Comparison of ENCODE assay signal across 8 cellular contexts in the genomic region with DNA sequence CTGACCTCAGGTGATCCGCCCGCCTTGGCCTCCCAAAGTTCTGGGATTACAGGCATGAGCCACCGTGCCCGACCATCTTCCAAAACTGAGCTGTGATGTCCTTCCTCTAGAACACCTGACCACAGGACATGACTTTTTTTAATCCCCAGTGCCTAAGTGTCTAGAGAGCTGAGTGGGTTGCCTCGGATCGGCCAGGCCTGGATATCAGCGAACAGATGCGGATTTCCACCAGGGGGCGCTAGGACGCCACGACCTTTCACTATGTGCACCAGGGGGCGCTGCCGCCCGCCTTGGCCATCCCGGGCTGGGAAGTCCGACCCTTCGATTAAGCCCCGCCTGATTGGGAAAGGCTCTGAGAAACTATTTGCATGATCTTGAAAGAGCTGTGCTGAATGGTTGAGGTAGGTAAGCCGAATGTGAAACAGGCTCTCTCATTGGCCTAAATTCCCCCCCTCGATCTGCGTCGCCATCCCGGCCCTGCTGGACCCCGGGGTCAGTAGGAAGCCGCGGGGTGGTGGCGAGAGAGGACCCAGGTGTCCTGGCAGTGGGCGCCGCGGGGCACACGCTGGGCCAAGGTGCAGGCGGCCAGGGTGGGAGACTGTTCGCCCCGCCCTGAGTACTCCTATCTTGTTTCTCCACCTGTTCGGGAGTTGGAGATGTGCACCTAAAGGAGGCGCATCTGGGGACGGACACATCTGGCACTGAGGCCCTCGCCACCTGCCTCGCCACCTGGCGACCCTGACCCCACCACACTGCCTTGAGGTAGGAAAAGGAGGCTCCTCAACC. TPM values are rescaled to one million over a fixed set of nuclear protein-coding genes. Genes with fewer than 3 reads are reported as not detected.
DNase-seq lines count a peak whose midpoint lies in the region; ATAC-seq and TF ChIP-seq lines count a peak whose summit lies in the region.

A gene with protein sequence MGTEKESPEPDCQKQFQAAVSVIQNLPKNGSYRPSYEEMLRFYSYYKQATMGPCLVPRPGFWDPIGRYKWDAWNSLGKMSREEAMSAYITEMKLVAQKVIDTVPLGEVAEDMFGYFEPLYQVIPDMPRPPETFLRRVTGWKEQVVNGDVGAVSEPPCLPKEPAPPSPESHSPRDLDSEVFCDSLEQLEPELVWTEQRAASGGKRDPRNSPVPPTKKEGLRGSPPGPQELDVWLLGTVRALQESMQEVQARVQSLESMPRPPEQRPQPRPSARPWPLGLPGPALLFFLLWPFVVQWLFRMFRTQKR (plus strand): TSS at position 496 of the 786 bp plus-strand sequence. CDS start 458 bp downstream, outside the sequence.

- DNase-seq in DMS79 (lab: John Stamatoyannopoulos, UW) (peak; percentile 95), KBM-7 (peak; percentile 98)
- peak; percentile 98 for DNase-seq in activated T-cell treated with anti-CD3 and anti-CD28 coated beads, Interleukin-2, amount 50 U/mL, for 4 hours
- DNase-seq in stimulated activated CD8-positive, alpha-beta memory T cell treated with anti-CD3 and anti-CD28 coated beads, Interleukin-7, amount 100 ng/mL, for 24 hours (ENCODE audit: low read depth), result peak; percentile 95

- H3K36me3 Mint-ChIP-seq in activated T-cell treated with anti-CD3 and anti-CD28 coated beads, Interleukin-2, amount 50 U/mL, for 4 hours (ENCODE audit: insufficient read depth), result no peaks in the 10 kb centered on the region

- in situ Hi-C loops in KBM-7 (cut with MboI; ENCODE audit: low pct_unique_long_range_greater_than_20kb, low sequenced_read_pairs), result no loop called here

- H3K4me3 ChIP-seq in esophagus (ENCODE audit: low read depth in 1 of 2, low read length in 2 of 2), result peak within 1 kb of the TSS; percentile 71 to 73
- H3K4me3 ChIP-seq in muscle layer of colon (ENCODE audit: low read depth in 1 of 2, low read length in 2 of 2), result peak within 1 kb of the TSS; percentile 74 to 94

- H3K4me1 Mint-ChIP-seq in activated T-cell treated with anti-CD3 and anti-CD28 coated beads, Interleukin-2, amount 50 U/mL, for 4 hours (ENCODE audit: low read depth), result peaks cover 15% of the 10 kb centered on the region

- WGBS in esophagus, 2 donors, result 5% methylated on average over 40 of the region's 40 CpGs

- peak within 1 kb of the TSS; percentile 64 to 87 for H3K27ac ChIP-seq in esophagus (ENCODE audit: low read depth in 2 of 2, low read length in 1 of 2)
- peak within 1 kb of the TSS; percentile 92 for H3K27ac ChIP-seq in muscle layer of colon (ENCODE audit: low read depth, low read length)

- H3K9me3 ChIP-seq in esophagus (ENCODE audit: control insufficient read depth in 2 of 2, insufficient read depth in 1 of 2, low read depth in 1 of 2, low read length in 1 of 2) (no peaks in the 10 kb centered on the region), muscle layer of colon (ENCODE audit: low read length) (no peaks in the 10 kb centered on the region)

- no peaks in the 10 kb centered on the region for H3K9me3 Mint-ChIP-seq in activated T-cell treated with anti-CD3 and anti-CD28 coated beads, Interleukin-2, amount 50 U/mL, for 4 hours

- H3K27me3 ChIP-seq in esophagus (ENCODE audit: control insufficient read depth in 1 of 2, insufficient read depth in 2 of 2, low read length in 2 of 2), result no peaks in the 10 kb centered on the region
- H3K27me3 ChIP-seq in muscle layer of colon (ENCODE audit: control insufficient read depth in 1 of 2, insufficient read depth in 2 of 2, low read length in 2 of 2), result no peaks in the 10 kb centered on the region

- peak within 1 kb of the TSS; percentile 74 for H3K9ac ChIP-seq in muscle layer of colon (ENCODE audit: low read length)

- peak; percentile 76 for ATAC-seq in GM21619 (IDR thresholded peaks at IDR 0.05; ENCODE audit: unreplicated experiment)
- ATAC-seq in activated T-cell treated with anti-CD3 and anti-CD28 coated beads, Interleukin-2, amount 50 U/mL, for 4 hours, result peak; percentile 88

- H3K36me3 ChIP-seq in esophagus (ENCODE audit: control insufficient read depth in 2 of 2, insufficient read depth in 2 of 2, low read length in 1 of 2) (no peaks in the 10 kb centered on the region), muscle layer of colon (ENCODE audit: insufficient read depth, low read length) (peaks cover 19% of the 10 kb centered on the region)

- H3K4me1 ChIP-seq in esophagus (ENCODE audit: control insufficient read depth in 2 of 2, insufficient read depth in 2 of 2, low read length in 1 of 2) (peaks cover 5 to 28% of the 10 kb centered on the region in 2 donors), muscle layer of colon (ENCODE audit: insufficient read depth, low read length) (peaks cover 28% of the 10 kb centered on the region)

- H3K4me3 Mint-ChIP-seq in activated T-cell treated with anti-CD3 and anti-CD28 coated beads, Interleukin-2, amount 50 U/mL, for 4 hours, result peak within 1 kb of the TSS; percentile 88

- H3K27me3 Mint-ChIP-seq in activated T-cell treated with anti-CD3 and anti-CD28 coated beads, Interleukin-2, amount 50 U/mL, for 4 hours (ENCODE audit: low read depth), result no peaks in the 10 kb centered on the region

TF ChIP-seq in PFSK-1, 5 proteins besides CTCF, POLR2A, EP300 and RAD21:
- TF ChIP-seq FOXP2 (optimal IDR thresholded peaks at IDR 0.05; ENCODE audit: borderline replicate concordance, extremely low read depth, extremely low read length, insufficient read depth) (peak; percentile 89), POLR2AphosphoS5 (IDR thresholded peaks at IDR 0.05; ENCODE audit: low read depth, low read length) (peak; percentile 78), TAF1 (IDR thresholded peaks at IDR 0.05; ENCODE audit: borderline replicate concordance, insufficient read depth, low read length) (0 out of 2 replicates have a peak, but pooled peaks have one; percentile 15), SIN3A (IDR thresholded peaks at IDR 0.05; ENCODE audit: borderline replicate concordance, insufficient read depth, low read length) (no peak)
- TF ChIP-seq, protein P1, sequence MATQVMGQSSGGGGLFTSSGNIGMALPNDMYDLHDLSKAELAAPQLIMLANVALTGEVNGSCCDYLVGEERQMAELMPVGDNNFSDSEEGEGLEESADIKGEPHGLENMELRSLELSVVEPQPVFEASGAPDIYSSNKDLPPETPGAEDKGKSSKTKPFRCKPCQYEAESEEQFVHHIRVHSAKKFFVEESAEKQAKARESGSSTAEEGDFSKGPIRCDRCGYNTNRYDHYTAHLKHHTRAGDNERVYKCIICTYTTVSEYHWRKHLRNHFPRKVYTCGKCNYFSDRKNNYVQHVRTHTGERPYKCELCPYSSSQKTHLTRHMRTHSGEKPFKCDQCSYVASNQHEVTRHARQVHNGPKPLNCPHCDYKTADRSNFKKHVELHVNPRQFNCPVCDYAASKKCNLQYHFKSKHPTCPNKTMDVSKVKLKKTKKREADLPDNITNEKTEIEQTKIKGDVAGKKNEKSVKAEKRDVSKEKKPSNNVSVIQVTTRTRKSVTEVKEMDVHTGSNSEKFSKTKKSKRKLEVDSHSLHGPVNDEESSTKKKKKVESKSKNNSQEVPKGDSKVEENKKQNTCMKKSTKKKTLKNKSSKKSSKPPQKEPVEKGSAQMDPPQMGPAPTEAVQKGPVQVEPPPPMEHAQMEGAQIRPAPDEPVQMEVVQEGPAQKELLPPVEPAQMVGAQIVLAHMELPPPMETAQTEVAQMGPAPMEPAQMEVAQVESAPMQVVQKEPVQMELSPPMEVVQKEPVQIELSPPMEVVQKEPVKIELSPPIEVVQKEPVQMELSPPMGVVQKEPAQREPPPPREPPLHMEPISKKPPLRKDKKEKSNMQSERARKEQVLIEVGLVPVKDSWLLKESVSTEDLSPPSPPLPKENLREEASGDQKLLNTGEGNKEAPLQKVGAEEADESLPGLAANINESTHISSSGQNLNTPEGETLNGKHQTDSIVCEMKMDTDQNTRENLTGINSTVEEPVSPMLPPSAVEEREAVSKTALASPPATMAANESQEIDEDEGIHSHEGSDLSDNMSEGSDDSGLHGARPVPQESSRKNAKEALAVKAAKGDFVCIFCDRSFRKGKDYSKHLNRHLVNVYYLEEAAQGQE (IDR thresholded peaks at IDR 0.05; ENCODE audit: insufficient read depth in 1 of 2, low read depth in 2 of 2, low read length in 2 of 2), result no peak

RNA-seq across cellular contexts. Expression of the gene that starts here (rescaled TPM):
- polyA plus RNA-seq in PFSK-1 (2012; ENCODE audit: insufficient read length, low read depth), result 13.6 TPM
- 1 to 10 TPM; 4.5 to 5.7 (median 4.7) TPM for total RNA-seq in activated T-cell treated with anti-CD3 and anti-CD28 coated beads, Interleukin-2, amount 50 U/mL, for 4 hours
- 1 to 10 TPM; 5.9 to 8.8 TPM for polyA plus RNA-seq in esophagus

Comparison
In these comparisons a context has a peak if more than half of its experiments do, and no peak if none do; other contexts are left out.
1. Peak in every context shown above with its lines: DNase-seq, ATAC-seq, H3K4me3 ChIP-seq and H3K27ac ChIP-seq.